Comparison of ENCODE assay signal across 33 cellular contexts in genomic region chr16:82763371-82763770, GRCh38.
"Had no signal": no experiment of that assay in that cellular context is flagged by ENCODE, and none has a peak within 500 bp of the region (broad histone marks: within the 10 kb centered on the region; RNA-seq: fewer than 3 reads in every experiment).

No MANE protein-coding gene starts in this region.

- H3K4me1 ChIP-seq: adrenal gland, breast epithelium, colonic mucosa had no signal

- H3K36me3 Mint-ChIP-seq: activated CD4-positive, alpha-beta memory T cell treated with anti-CD3 and anti-CD28 coated beads for 36 hours; activated CD8-positive, alpha-beta memory T cell treated with anti-CD3 and anti-CD28 coated beads, Interleukin-2, amount 10 ng/mL, durations not matched to agents 7 days and 5 days; activated naive CD4-positive, alpha-beta T cell treated with anti-CD3 and anti-CD28 coated beads, Interleukin-2, amount 50 U/mL, for 24 hours; activated naive CD8-positive, alpha-beta T cell treated with anti-CD3 and anti-CD28 coated beads for 36 hours; brain had no signal

- FAIRE-seq: endometrium, frontal cortex had no signal

- H3K4me3 ChIP-seq: adrenal gland, breast epithelium, cardiac muscle cell, colonic mucosa had no signal

- H3K36me3 ChIP-seq: adrenal gland, breast epithelium, cardiac muscle cell, colonic mucosa had no signal

- H3K27me3 ChIP-seq: adrenal gland, breast epithelium, cardiac muscle cell, colonic mucosa had no signal

- DNase-seq: activated CD4-positive, alpha-beta memory T cell treated with anti-CD3 and anti-CD28 coated beads for 36 hours; activated CD4-positive, alpha-beta T cell treated with anti-CD3 and anti-CD28 coated beads for 36 hours; activated CD4-positive, alpha-beta T cell treated with anti-CD3 and anti-CD28 coated beads, Interleukin-2, amount 10 ng/mL, durations not matched to agents 24 days and 14 days; activated CD4-positive, CD25-positive, alpha-beta regulatory T cell; activated CD4-positive, CD25-positive, alpha-beta regulatory T cell treated with anti-CD3 and anti-CD28 coated beads, Interleukin-2, amount 50 U/mL, for 72 hours; activated CD8-positive, alpha-beta memory T cell treated with anti-CD3 and anti-CD28 coated beads, Interleukin-2, amount 10 ng/mL, durations not matched to agents 7 days and 5 days; activated CD8-positive, alpha-beta memory T cell treated with anti-CD3 and anti-CD28 coated beads, Interleukin-2, amount 50 U/mL, for 4 hours; activated CD8-positive, alpha-beta T cell treated with anti-CD3 and anti-CD28 coated beads, Interleukin-2, amount 10 ng/mL, durations not matched to agents 7 days and 5 days; activated effector memory CD4-positive, alpha-beta T cell treated with anti-CD3 and anti-CD28 coated beads, Interleukin-2, amount 50 U/mL, for 16 hours; activated naive CD4-positive, alpha-beta T cell treated with anti-CD3 and anti-CD28 coated beads for 36 hours; activated naive CD8-positive, alpha-beta T cell treated with anti-CD3 and anti-CD28 coated beads for 36 hours; activated naive CD8-positive, alpha-beta T cell treated with anti-CD3 and anti-CD28 coated beads, Interleukin-2, amount 50 U/mL, for 24 hours; activated T-cell treated with anti-CD3 and anti-CD28 coated beads, Interleukin-2, amount 50 U/mL, for 1 hour; activated T-cell treated with anti-CD3 and anti-CD28 coated beads, Interleukin-2, amount 50 U/mL, for 48 hours; adrenal gland; amygdala; aorta; central memory CD4-positive, alpha-beta T cell; cerebellar nuclear complex; colonic mucosa; effector CD8-positive, alpha-beta T cell; foreskin fibroblast; head of caudate nucleus; T-helper 2 cell had no signal

- H3K27ac ChIP-seq: adrenal gland, breast epithelium, cardiac muscle cell, colonic mucosa had no signal

- H3K4me3 Mint-ChIP-seq: activated CD4-positive, alpha-beta memory T cell treated with anti-CD3 and anti-CD28 coated beads for 36 hours; activated CD4-positive, alpha-beta T cell treated with anti-CD3 and anti-CD28 coated beads for 36 hours; activated CD4-positive, alpha-beta T cell treated with anti-CD3 and anti-CD28 coated beads, Interleukin-2, amount 10 ng/mL, durations not matched to agents 24 days and 14 days; activated CD8-positive, alpha-beta memory T cell treated with anti-CD3 and anti-CD28 coated beads, Interleukin-2, amount 10 ng/mL, durations not matched to agents 7 days and 5 days; activated CD8-positive, alpha-beta T cell treated with anti-CD3 and anti-CD28 coated beads, Interleukin-2, amount 10 ng/mL, durations not matched to agents 7 days and 5 days; activated naive CD4-positive, alpha-beta T cell treated with anti-CD3 and anti-CD28 coated beads for 36 hours; activated naive CD4-positive, alpha-beta T cell treated with anti-CD3 and anti-CD28 coated beads, Interleukin-2, amount 50 U/mL, for 24 hours; activated naive CD8-positive, alpha-beta T cell treated with anti-CD3 and anti-CD28 coated beads for 36 hours; activated naive CD8-positive, alpha-beta T cell treated with anti-CD3 and anti-CD28 coated beads, Interleukin-2, amount 50 U/mL, for 24 hours; activated T-helper 1 cell treated with anti-CD3 and anti-CD28 coated beads, Interleukin-12 subunit alpha, Interleukin-12 subunit beta, Interleukin-2, Interleukin-4 antibody, amounts not matched to agents 30 ng/mL and 10 ng/mL and 1 ng/mL, durations not matched to agents 14 hours and 24 hours and 36 hours; brain had no signal

- H3K27ac Mint-ChIP-seq: activated CD4-positive, alpha-beta memory T cell treated with anti-CD3 and anti-CD28 coated beads for 36 hours; activated CD4-positive, alpha-beta T cell treated with anti-CD3 and anti-CD28 coated beads for 36 hours; activated CD4-positive, alpha-beta T cell treated with anti-CD3 and anti-CD28 coated beads, Interleukin-2, amount 10 ng/mL, durations not matched to agents 24 days and 14 days; activated CD8-positive, alpha-beta memory T cell treated with anti-CD3 and anti-CD28 coated beads, Interleukin-2, amount 10 ng/mL, durations not matched to agents 7 days and 5 days; activated CD8-positive, alpha-beta T cell treated with anti-CD3 and anti-CD28 coated beads, Interleukin-2, amount 10 ng/mL, durations not matched to agents 7 days and 5 days; activated naive CD4-positive, alpha-beta T cell treated with anti-CD3 and anti-CD28 coated beads for 36 hours; activated naive CD4-positive, alpha-beta T cell treated with anti-CD3 and anti-CD28 coated beads, Interleukin-2, amount 50 U/mL, for 24 hours; activated naive CD8-positive, alpha-beta T cell treated with anti-CD3 and anti-CD28 coated beads for 36 hours; activated naive CD8-positive, alpha-beta T cell treated with anti-CD3 and anti-CD28 coated beads, Interleukin-2, amount 50 U/mL, for 24 hours; activated T-helper 1 cell treated with anti-CD3 and anti-CD28 coated beads, Interleukin-12 subunit alpha, Interleukin-12 subunit beta, Interleukin-2, Interleukin-4 antibody, amounts not matched to agents 30 ng/mL and 10 ng/mL and 1 ng/mL, durations not matched to agents 14 hours and 24 hours and 36 hours; activated T-helper 2 cell treated with anti-CD3 and anti-CD28 coated beads, Interferon-gamma antibody, Interleukin-2, Interleukin-4, amounts not matched to agents 10 μg/mL and 5 μg/mL and 100 μg/mL, durations not matched to agents 14 hours and 24 hours and 36 hours; brain had no signal

- H3K9me3 ChIP-seq: adrenal gland, breast epithelium, colonic mucosa had no signal

- ATAC-seq: activated CD4-positive, alpha-beta T cell treated with anti-CD3 and anti-CD28 coated beads for 36 hours; activated CD8-positive, alpha-beta memory T cell treated with anti-CD3 and anti-CD28 coated beads, Interleukin-2, amount 10 ng/mL, durations not matched to agents 7 days and 5 days; activated CD8-positive, alpha-beta T cell treated with anti-CD3 and anti-CD28 coated beads, Interleukin-2, amount 10 ng/mL, durations not matched to agents 7 days and 5 days; activated naive CD8-positive, alpha-beta T cell treated with anti-CD3 and anti-CD28 coated beads, Interleukin-2, amount 50 U/mL, for 24 hours; esophagus mucosa had no signal

- H3K9me3 Mint-ChIP-seq: activated CD4-positive, alpha-beta memory T cell treated with anti-CD3 and anti-CD28 coated beads for 36 hours; activated CD4-positive, alpha-beta T cell treated with anti-CD3 and anti-CD28 coated beads, Interleukin-2, amount 10 ng/mL, durations not matched to agents 24 days and 14 days; activated naive CD4-positive, alpha-beta T cell treated with anti-CD3 and anti-CD28 coated beads for 36 hours; activated naive CD4-positive, alpha-beta T cell treated with anti-CD3 and anti-CD28 coated beads, Interleukin-2, amount 50 U/mL, for 24 hours; activated naive CD8-positive, alpha-beta T cell treated with anti-CD3 and anti-CD28 coated beads for 36 hours; activated naive CD8-positive, alpha-beta T cell treated with anti-CD3 and anti-CD28 coated beads, Interleukin-2, amount 50 U/mL, for 24 hours; activated T-helper 1 cell treated with anti-CD3 and anti-CD28 coated beads, Interleukin-12 subunit alpha, Interleukin-12 subunit beta, Interleukin-2, Interleukin-4 antibody, amounts not matched to agents 30 ng/mL and 10 ng/mL and 1 ng/mL, durations not matched to agents 14 hours and 24 hours and 36 hours; activated T-helper 2 cell treated with anti-CD3 and anti-CD28 coated beads, Interferon-gamma antibody, Interleukin-2, Interleukin-4, amounts not matched to agents 10 μg/mL and 5 μg/mL and 100 μg/mL, durations not matched to agents 14 hours and 24 hours and 36 hours had no signal
